10 cellular contexts compared by ENCODE assay signal in the genomic region with DNA sequence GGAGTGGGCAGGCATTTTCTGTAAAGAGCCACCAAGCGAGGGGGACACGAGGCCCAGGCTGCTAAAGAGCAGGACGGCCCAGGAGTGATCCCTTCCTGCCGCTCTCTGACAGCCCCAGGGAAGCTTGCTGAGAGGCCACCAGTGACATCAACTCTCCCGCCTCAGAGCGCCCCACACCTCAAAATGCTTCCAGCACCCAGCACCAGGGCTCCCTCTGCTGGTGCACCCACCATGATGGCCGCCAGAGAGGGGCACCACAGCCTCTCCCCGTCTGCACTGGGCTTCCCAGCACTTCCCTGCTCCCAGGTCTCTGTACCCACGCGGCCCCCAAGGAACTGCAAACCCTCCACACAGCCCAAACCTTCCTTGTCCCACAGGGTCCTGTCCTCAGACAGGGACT. TPM values are rescaled to one million over a fixed set of nuclear protein-coding genes. Genes with fewer than 3 reads are reported as not detected.
DNase-seq lines count a peak whose midpoint lies in the region; ATAC-seq and TF ChIP-seq lines count a peak whose summit lies in the region.
"Had no signal": no experiment of that assay in that cellular context is flagged by ENCODE, and none has a peak within 500 bp of the region (broad histone marks: within the 10 kb centered on the region; RNA-seq: fewer than 3 reads in every experiment).

No MANE protein-coding gene starts in this region.

- H3K9me3 ChIP-seq in OCI-LY1 (ENCODE audit: low read length), result no peaks in the 10 kb centered on the region

- DNase-seq in 8988T (peak; percentile 79), EL (peak; percentile 11), epithelial cell of proximal tubule (ENCODE audit: low read depth) (no peak), NCI-H2227 treated with DMSO at 0.1 percent for 48 hours (lab: John Stamatoyannopoulos, UW) (no peak), NCI-H524 (lab: John Stamatoyannopoulos, UW) (no peak), amniotic stem cell (lab: John Stamatoyannopoulos, UW) (no peak)
- DNase-seq: DMS79, NCI-H2081 treated with DMSO at 0.1 percent for 48 hours had no signal

- no peak for ATAC-seq in HG03565 (IDR thresholded peaks at IDR 0.05; ENCODE audit: unreplicated experiment)

- no peaks in the 10 kb centered on the region for H3K9me2 ChIP-seq in OCI-LY1 (ENCODE audit: low read depth, low read length)

- no peaks in the 10 kb centered on the region for H4K20me1 ChIP-seq in OCI-LY1 (ENCODE audit: insufficient read depth, low read length)

- no peak overlapping the region for H3K27ac ChIP-seq in OCI-LY1 (ENCODE audit: low read depth, low read length, poor library complexity, severe bottlenecking)

- peak; percentile 16; the same call in 1 of the 2 replicates for TF ChIP-seq CTCF in OCI-LY1 (IDR thresholded peaks at IDR 0.05; ENCODE audit: low read length)
- peak; percentile 38 for TF ChIP-seq CTCF in epithelial cell of proximal tubule (conservative IDR thresholded peaks at IDR 0.05; ENCODE audit: low read depth, low read length)

- no peaks in the 10 kb centered on the region for H3K4me1 ChIP-seq in OCI-LY1 (ENCODE audit: insufficient read depth, low read length, severe bottlenecking)

- H3F3A ChIP-seq in OCI-LY1 (ENCODE audit: insufficient read depth, low read length), result no peaks in the 10 kb centered on the region

- H3K9ac ChIP-seq in OCI-LY1 (ENCODE audit: low read length), result no peak overlapping the region

- H2AFZ ChIP-seq in OCI-LY1 (ENCODE audit: low read length), result no peak overlapping the region

- no peak overlapping the region for H3K4me3 ChIP-seq in OCI-LY1 (ENCODE audit: low read depth, low read length, poor library complexity, severe bottlenecking)
- no peak overlapping the region for H3K4me3 ChIP-seq in epithelial cell of proximal tubule (ENCODE audit: low read depth, low read length)

- no peaks in the 10 kb centered on the region for H3K36me3 ChIP-seq in OCI-LY1 (ENCODE audit: insufficient read depth, low read length)

- H3K27me3 ChIP-seq in OCI-LY1 (ENCODE audit: insufficient read depth, low read length), result no peaks in the 10 kb centered on the region

- H3K79me2 ChIP-seq in OCI-LY1 (ENCODE audit: insufficient read depth, low read length), result no peaks in the 10 kb centered on the region

- H3K4me2 ChIP-seq in OCI-LY1 (ENCODE audit: low read length), result no peak overlapping the region

RNA-seq across cellular contexts. Expression of a gene that starts 40.4 kb away (rescaled TPM):
- total RNA-seq in epithelial cell of proximal tubule, result 105 and 123 TPM in 2 replicates

RNA-seq across cellular contexts. Expression of a gene that starts 40.5 kb away (rescaled TPM):
- total RNA-seq in epithelial cell of proximal tubule, result 10.2 and 11.4 TPM in 2 replicates

Comparison
In these comparisons a context has a peak if more than half of its experiments do, and no peak if none do; other contexts are left out.
1. DNase-seq: peak in 8988T (single experiment) and EL (single experiment); none in epithelial cell of proximal tubule (single experiment), NCI-H2227 treated with DMSO at 0.1 percent for 48 hours (single experiment), NCI-H524 (0 of 2) and amniotic stem cell (single experiment).